Comparison of ENCODE assay signal across 8 cellular contexts in genomic region chr17:82098169-82098938, GRCh38. TPM values are rescaled to one million over a fixed set of nuclear protein-coding genes. Genes with fewer than 3 reads are reported as not detected.
DNase-seq lines count a peak whose midpoint lies in the region; ATAC-seq lines count a peak whose summit lies in the region.

Gene FASN, minus strand, starts transcription at chr17:82098236. Its CDS starts 1,791 bp downstream, at chr17:82096445.

- DNase-seq in AML-193 (lab: John Stamatoyannopoulos, UW) (peak; percentile 94 to 96), NCI-H446 treated with DMSO at 0.1 percent for 48 hours (lab: John Stamatoyannopoulos, UW) (peak; percentile 90), cerebellum (ENCODE audit: low spot score) (peak; percentile 99), kidney tubule cell (ENCODE audit: low spot score) (peak; percentile 97)
- DNase-seq in activated CD4-positive, CD25-positive, alpha-beta regulatory T cell treated with anti-CD3 and anti-CD28 coated beads, Interleukin-2, amount 50 U/mL, for 72 hours, result peak; percentile 94
- DNase-seq in stimulated activated CD4-positive, alpha-beta T cell treated with anti-CD3 and anti-CD28 coated beads, Interleukin-1b, Interleukin-23, amount 100 ng/mL, for 24 hours (ENCODE audit: low read depth in 4 of 4, low spot score in 1 of 4), result peak; percentile 82 to 95 (median 90)

- ATAC-seq in GM19043 (IDR thresholded peaks at IDR 0.05; ENCODE audit: low read depth, unreplicated experiment) (peak; percentile 67), HG03378 (IDR thresholded peaks at IDR 0.05; ENCODE audit: unreplicated experiment) (peak; percentile 52)

RNA-seq across cellular contexts. Expression of gene FASN, which starts in this region (rescaled TPM):
- total RNA-seq in cerebellum, result 62.7 TPM

Comparison
In these comparisons a context has a peak if more than half of its experiments do, and no peak if none do; other contexts are left out.
1. Peak in every context shown above with its lines: DNase-seq and ATAC-seq.